Comparison of ENCODE assay signal across 1 cellular context in the genomic region with DNA sequence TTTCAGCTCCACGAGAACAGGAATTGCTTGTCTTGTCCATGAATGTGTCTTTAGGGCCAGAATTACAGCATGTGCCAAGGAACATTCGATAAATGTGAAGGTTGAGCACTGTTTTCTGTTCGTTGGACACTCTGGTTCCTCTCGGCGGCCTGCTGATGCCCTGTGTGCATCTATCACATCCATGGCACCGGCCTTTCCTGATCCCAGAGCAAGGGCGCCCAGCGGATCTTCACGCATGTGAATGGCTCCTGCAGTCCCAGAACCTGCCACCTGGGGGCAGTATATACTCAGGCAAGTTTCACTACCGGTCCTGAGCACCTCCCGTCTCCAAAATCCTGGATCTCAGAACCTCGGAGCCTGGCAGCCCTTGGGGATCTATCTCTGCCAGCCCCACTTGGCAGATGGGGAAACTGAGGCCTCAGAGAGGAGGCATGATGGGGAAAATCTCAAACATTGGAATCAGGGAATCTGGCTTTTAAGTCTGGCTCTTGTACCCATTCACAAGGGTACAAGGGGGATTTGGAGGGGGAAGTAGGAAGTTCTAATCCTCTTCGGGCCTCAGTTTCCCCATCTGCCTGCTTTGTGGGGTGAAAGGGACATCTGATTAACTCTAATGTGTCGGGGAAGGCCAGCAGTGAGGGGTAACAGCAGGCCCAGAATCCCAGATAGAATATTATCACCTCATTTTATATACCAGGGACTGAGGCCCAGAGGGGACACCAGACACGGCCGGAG.
TF ChIP-seq lines count a peak whose summit lies in the region.

No MANE protein-coding gene starts in this region.

TF ChIP-seq in HepG2, 621 proteins besides CTCF, POLR2A, EP300 and RAD21 (continued from another document and continues in another):
- TF ChIP-seq JDP2 (CRISPR knock-in tag; IDR thresholded peaks at IDR 0.05; ENCODE audit: borderline replicate concordance): no peak
- TF ChIP-seq ZNF790 (CRISPR knock-in tag; IDR thresholded peaks at IDR 0.05; ENCODE audit: borderline replicate concordance): no peak
- peak; percentile 84 for TF ChIP-seq ZFP37 (CRISPR knock-in tag; IDR thresholded peaks at IDR 0.05; ENCODE audit: borderline replicate concordance)
- TF ChIP-seq, protein P1, sequence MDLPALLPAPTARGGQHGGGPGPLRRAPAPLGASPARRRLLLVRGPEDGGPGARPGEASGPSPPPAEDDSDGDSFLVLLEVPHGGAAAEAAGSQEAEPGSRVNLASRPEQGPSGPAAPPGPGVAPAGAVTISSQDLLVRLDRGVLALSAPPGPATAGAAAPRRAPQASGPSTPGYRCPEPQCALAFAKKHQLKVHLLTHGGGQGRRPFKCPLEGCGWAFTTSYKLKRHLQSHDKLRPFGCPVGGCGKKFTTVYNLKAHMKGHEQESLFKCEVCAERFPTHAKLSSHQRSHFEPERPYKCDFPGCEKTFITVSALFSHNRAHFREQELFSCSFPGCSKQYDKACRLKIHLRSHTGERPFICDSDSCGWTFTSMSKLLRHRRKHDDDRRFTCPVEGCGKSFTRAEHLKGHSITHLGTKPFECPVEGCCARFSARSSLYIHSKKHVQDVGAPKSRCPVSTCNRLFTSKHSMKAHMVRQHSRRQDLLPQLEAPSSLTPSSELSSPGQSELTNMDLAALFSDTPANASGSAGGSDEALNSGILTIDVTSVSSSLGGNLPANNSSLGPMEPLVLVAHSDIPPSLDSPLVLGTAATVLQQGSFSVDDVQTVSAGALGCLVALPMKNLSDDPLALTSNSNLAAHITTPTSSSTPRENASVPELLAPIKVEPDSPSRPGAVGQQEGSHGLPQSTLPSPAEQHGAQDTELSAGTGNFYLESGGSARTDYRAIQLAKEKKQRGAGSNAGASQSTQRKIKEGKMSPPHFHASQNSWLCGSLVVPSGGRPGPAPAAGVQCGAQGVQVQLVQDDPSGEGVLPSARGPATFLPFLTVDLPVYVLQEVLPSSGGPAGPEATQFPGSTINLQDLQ (CRISPR knock-in tag; IDR thresholded peaks at IDR 0.05): no peak
- TF ChIP-seq ZNF749 (CRISPR knock-in tag; IDR thresholded peaks at IDR 0.05; ENCODE audit: borderline replicate concordance): no peak
- TF ChIP-seq GTF2F1 (IDR thresholded peaks at IDR 0.05; ENCODE audit: low read length): no peak; the same call in 1 of the 2 replicates
- no peak for TF ChIP-seq SOX13 (IDR thresholded peaks at IDR 0.05)
- peak in 1 of 2 experiments; percentile 55; a peak in 1 of 4 replicates for TF ChIP-seq SOX13 (CRISPR knock-in tag; conservative IDR thresholded peaks at IDR 0.05 in 1 of 2, IDR thresholded peaks at IDR 0.05 in 1 of 2)
- no peak for TF ChIP-seq ZNF7 (CRISPR knock-in tag; IDR thresholded peaks at IDR 0.05)
- peak; percentile 49 for TF ChIP-seq ZBTB38 (CRISPR knock-in tag; IDR thresholded peaks at IDR 0.05)
- TF ChIP-seq, protein P2, sequence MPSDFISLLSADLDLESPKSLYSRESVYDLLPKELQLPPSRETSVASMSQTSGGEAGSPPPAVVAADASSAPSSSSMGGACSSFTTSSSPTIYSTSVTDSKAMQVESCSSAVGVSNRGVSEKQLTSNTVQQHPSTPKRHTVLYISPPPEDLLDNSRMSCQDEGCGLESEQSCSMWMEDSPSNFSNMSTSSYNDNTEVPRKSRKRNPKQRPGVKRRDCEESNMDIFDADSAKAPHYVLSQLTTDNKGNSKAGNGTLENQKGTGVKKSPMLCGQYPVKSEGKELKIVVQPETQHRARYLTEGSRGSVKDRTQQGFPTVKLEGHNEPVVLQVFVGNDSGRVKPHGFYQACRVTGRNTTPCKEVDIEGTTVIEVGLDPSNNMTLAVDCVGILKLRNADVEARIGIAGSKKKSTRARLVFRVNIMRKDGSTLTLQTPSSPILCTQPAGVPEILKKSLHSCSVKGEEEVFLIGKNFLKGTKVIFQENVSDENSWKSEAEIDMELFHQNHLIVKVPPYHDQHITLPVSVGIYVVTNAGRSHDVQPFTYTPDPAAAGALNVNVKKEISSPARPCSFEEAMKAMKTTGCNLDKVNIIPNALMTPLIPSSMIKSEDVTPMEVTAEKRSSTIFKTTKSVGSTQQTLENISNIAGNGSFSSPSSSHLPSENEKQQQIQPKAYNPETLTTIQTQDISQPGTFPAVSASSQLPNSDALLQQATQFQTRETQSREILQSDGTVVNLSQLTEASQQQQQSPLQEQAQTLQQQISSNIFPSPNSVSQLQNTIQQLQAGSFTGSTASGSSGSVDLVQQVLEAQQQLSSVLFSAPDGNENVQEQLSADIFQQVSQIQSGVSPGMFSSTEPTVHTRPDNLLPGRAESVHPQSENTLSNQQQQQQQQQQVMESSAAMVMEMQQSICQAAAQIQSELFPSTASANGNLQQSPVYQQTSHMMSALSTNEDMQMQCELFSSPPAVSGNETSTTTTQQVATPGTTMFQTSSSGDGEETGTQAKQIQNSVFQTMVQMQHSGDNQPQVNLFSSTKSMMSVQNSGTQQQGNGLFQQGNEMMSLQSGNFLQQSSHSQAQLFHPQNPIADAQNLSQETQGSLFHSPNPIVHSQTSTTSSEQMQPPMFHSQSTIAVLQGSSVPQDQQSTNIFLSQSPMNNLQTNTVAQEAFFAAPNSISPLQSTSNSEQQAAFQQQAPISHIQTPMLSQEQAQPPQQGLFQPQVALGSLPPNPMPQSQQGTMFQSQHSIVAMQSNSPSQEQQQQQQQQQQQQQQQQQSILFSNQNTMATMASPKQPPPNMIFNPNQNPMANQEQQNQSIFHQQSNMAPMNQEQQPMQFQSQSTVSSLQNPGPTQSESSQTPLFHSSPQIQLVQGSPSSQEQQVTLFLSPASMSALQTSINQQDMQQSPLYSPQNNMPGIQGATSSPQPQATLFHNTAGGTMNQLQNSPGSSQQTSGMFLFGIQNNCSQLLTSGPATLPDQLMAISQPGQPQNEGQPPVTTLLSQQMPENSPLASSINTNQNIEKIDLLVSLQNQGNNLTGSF (CRISPR knock-in tag; IDR thresholded peaks at IDR 0.05): peak; percentile 55; the same call in 1 of the 2 replicates
- TF ChIP-seq YY1 (IDR thresholded peaks at IDR 0.05; ENCODE audit: insufficient read depth, insufficient replicate concordance, low read depth, low read length): peak; percentile 66
- TF ChIP-seq ZNF124 (CRISPR knock-in tag; IDR thresholded peaks at IDR 0.05): peak; percentile 35; the same call in 1 of the 2 replicates
- TF ChIP-seq ASH2L (IDR thresholded peaks at IDR 0.05; ENCODE audit: insufficient read length, low read depth, low read length): no peak
- TF ChIP-seq, protein P3, sequence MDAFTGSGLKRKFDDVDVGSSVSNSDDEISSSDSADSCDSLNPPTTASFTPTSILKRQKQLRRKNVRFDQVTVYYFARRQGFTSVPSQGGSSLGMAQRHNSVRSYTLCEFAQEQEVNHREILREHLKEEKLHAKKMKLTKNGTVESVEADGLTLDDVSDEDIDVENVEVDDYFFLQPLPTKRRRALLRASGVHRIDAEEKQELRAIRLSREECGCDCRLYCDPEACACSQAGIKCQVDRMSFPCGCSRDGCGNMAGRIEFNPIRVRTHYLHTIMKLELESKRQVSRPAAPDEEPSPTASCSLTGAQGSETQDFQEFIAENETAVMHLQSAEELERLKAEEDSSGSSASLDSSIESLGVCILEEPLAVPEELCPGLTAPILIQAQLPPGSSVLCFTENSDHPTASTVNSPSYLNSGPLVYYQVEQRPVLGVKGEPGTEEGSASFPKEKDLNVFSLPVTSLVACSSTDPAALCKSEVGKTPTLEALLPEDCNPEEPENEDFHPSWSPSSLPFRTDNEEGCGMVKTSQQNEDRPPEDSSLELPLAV (CRISPR knock-in tag; conservative IDR thresholded peaks at IDR 0.05; ENCODE audit: low read depth): no peak
- 0 out of 2 replicates have a peak, but pooled peaks have one; percentile 50 for TF ChIP-seq ZBTB21 (CRISPR knock-in tag; IDR thresholded peaks at IDR 0.05)
- no peak; the same call in 1 of the 2 replicates for TF ChIP-seq WIZ (CRISPR knock-in tag; IDR thresholded peaks at IDR 0.05)
- no peak for TF ChIP-seq NBN (conservative IDR thresholded peaks at IDR 0.05)
- peak; percentile 17; the same call in 1 of the 2 replicates for TF ChIP-seq POGZ (CRISPR knock-in tag; IDR thresholded peaks at IDR 0.05)
- TF ChIP-seq YEATS4 (CRISPR knock-in tag; IDR thresholded peaks at IDR 0.05; ENCODE audit: borderline replicate concordance): peak; percentile 41; the same call in 1 of the 2 replicates
- no peak; the same call in 1 of the 2 replicates for TF ChIP-seq PITX1 (CRISPR knock-in tag; IDR thresholded peaks at IDR 0.05)
- no peak for TF ChIP-seq ZSCAN21 (CRISPR knock-in tag; IDR thresholded peaks at IDR 0.05; ENCODE audit: borderline replicate concordance)
- peak; percentile 47; the same call in 1 of the 2 replicates for TF ChIP-seq NCOA2 (CRISPR knock-in tag; IDR thresholded peaks at IDR 0.05)
- peak; percentile 88; the same call in 1 of the 2 replicates for TF ChIP-seq FOXC1 (CRISPR knock-in tag; IDR thresholded peaks at IDR 0.05; ENCODE audit: borderline replicate concordance)
- TF ChIP-seq TBP (CRISPR knock-in tag; IDR thresholded peaks at IDR 0.05): 0 out of 2 replicates have a peak, but pooled peaks have one; percentile 35
- TF ChIP-seq TP53 (CRISPR knock-in tag; conservative IDR thresholded peaks at IDR 0.05): peak; percentile 86; the same call in 1 of the 2 replicates
- TF ChIP-seq, protein P4, sequence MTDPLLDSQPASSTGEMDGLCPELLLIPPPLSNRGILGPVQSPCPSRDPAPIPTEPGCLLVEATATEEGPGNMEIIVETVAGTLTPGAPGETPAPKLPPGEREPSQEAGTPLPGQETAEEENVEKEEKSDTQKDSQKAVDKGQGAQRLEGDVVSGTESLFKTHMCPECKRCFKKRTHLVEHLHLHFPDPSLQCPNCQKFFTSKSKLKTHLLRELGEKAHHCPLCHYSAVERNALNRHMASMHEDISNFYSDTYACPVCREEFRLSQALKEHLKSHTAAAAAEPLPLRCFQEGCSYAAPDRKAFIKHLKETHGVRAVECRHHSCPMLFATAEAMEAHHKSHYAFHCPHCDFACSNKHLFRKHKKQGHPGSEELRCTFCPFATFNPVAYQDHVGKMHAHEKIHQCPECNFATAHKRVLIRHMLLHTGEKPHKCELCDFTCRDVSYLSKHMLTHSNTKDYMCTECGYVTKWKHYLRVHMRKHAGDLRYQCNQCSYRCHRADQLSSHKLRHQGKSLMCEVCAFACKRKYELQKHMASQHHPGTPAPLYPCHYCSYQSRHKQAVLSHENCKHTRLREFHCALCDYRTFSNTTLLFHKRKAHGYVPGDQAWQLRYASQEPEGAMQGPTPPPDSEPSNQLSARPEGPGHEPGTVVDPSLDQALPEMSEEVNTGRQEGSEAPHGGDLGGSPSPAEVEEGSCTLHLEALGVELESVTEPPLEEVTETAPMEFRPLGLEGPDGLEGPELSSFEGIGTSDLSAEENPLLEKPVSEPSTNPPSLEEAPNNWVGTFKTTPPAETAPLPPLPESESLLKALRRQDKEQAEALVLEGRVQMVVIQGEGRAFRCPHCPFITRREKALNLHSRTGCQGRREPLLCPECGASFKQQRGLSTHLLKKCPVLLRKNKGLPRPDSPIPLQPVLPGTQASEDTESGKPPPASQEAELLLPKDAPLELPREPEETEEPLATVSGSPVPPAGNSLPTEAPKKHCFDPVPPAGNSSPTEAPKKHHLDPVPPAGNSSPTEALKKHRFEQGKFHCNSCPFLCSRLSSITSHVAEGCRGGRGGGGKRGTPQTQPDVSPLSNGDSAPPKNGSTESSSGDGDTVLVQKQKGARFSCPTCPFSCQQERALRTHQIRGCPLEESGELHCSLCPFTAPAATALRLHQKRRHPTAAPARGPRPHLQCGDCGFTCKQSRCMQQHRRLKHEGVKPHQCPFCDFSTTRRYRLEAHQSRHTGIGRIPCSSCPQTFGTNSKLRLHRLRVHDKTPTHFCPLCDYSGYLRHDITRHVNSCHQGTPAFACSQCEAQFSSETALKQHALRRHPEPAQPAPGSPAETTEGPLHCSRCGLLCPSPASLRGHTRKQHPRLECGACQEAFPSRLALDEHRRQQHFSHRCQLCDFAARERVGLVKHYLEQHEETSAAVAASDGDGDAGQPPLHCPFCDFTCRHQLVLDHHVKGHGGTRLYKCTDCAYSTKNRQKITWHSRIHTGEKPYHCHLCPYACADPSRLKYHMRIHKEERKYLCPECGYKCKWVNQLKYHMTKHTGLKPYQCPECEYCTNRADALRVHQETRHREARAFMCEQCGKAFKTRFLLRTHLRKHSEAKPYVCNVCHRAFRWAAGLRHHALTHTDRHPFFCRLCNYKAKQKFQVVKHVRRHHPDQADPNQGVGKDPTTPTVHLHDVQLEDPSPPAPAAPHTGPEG (CRISPR knock-in tag; IDR thresholded peaks at IDR 0.05): peak; percentile 64; the same call in 1 of the 2 replicates
- TF ChIP-seq, protein P5, sequence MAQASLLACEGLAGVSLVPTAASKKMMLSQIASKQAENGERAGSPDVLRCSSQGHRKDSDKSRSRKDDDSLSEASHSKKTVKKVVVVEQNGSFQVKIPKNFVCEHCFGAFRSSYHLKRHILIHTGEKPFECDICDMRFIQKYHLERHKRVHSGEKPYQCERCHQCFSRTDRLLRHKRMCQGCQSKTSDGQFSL (CRISPR knock-in tag; IDR thresholded peaks at IDR 0.05): peak; percentile 75
- TF ChIP-seq HIVEP1 (CRISPR knock-in tag; IDR thresholded peaks at IDR 0.05): peak; percentile 76; the same call in 1 of the 2 replicates
- TF ChIP-seq, protein P6, sequence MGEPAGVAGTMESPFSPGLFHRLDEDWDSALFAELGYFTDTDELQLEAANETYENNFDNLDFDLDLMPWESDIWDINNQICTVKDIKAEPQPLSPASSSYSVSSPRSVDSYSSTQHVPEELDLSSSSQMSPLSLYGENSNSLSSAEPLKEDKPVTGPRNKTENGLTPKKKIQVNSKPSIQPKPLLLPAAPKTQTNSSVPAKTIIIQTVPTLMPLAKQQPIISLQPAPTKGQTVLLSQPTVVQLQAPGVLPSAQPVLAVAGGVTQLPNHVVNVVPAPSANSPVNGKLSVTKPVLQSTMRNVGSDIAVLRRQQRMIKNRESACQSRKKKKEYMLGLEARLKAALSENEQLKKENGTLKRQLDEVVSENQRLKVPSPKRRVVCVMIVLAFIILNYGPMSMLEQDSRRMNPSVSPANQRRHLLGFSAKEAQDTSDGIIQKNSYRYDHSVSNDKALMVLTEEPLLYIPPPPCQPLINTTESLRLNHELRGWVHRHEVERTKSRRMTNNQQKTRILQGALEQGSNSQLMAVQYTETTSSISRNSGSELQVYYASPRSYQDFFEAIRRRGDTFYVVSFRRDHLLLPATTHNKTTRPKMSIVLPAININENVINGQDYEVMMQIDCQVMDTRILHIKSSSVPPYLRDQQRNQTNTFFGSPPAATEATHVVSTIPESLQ (CRISPR knock-in tag; conservative IDR thresholded peaks at IDR 0.05): peak; percentile 71; the same call in 1 of the 2 replicates
- TF ChIP-seq ELF3 (CRISPR knock-in tag; IDR thresholded peaks at IDR 0.05): peak; percentile 53
- peak; percentile 47; the same call in 1 of the 2 replicates for TF ChIP-seq SRF (IDR thresholded peaks at IDR 0.05; ENCODE audit: low read depth, low read length)
- TF ChIP-seq, protein P7, sequence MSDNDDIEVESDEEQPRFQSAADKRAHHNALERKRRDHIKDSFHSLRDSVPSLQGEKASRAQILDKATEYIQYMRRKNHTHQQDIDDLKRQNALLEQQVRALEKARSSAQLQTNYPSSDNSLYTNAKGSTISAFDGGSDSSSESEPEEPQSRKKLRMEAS (IDR thresholded peaks at IDR 0.05): 0 out of 2 replicates have a peak, but pooled peaks have one; percentile 41
- TF ChIP-seq CBX5 (CRISPR knock-in tag; IDR thresholded peaks at IDR 0.05; ENCODE audit: borderline replicate concordance): peak; percentile 75; the same call in 1 of the 2 replicates
- TF ChIP-seq ZNF274 (CRISPR knock-in tag; IDR thresholded peaks at IDR 0.05): peak; percentile 53; the same call in 1 of the 2 replicates
